1 cellular context compared by ENCODE assay signal in the genomic region with DNA sequence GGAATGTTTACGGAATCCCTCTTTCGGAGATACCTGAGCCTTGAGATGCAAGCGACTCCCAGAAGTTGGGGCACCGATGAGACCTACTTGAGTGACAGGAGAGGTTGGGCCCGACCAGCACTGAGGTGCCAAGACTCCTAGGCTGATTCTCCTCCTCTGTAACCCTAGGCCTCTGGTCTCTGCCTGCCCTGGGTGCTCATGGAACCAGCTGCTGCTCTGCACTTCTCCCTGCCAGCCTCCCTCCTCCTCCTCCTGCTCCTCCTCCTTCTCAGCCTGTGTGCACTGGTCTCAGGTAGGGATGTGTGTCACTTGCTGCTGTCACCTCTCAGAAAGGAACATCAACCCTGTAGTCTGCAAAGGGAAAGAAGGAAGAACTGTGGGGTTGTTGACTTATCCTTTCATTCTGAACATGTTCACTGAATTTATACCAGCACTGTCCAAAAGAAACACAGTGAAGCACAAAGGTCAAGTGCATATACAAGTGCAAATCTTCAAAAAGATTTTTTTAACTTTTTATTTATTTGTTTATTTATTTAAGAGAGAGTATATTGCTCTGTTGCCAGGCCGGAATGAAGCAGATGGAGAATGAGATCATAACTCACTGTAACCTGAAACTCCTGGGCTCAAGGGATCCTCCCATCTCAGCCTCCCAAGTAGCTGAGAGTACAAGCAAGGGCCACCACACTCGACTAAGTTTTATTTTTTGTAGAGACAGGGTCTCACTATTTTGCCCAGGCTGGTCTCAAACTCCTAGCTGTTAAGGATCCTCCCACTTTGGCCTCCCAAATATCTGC.
TF ChIP-seq lines count a peak whose summit lies in the region.

No MANE protein-coding gene starts in this region.

TF ChIP-seq in K562, 482 proteins besides CTCF, POLR2A, EP300 and RAD21 (continued from another document and continues in another):
- TF ChIP-seq, protein P1, sequence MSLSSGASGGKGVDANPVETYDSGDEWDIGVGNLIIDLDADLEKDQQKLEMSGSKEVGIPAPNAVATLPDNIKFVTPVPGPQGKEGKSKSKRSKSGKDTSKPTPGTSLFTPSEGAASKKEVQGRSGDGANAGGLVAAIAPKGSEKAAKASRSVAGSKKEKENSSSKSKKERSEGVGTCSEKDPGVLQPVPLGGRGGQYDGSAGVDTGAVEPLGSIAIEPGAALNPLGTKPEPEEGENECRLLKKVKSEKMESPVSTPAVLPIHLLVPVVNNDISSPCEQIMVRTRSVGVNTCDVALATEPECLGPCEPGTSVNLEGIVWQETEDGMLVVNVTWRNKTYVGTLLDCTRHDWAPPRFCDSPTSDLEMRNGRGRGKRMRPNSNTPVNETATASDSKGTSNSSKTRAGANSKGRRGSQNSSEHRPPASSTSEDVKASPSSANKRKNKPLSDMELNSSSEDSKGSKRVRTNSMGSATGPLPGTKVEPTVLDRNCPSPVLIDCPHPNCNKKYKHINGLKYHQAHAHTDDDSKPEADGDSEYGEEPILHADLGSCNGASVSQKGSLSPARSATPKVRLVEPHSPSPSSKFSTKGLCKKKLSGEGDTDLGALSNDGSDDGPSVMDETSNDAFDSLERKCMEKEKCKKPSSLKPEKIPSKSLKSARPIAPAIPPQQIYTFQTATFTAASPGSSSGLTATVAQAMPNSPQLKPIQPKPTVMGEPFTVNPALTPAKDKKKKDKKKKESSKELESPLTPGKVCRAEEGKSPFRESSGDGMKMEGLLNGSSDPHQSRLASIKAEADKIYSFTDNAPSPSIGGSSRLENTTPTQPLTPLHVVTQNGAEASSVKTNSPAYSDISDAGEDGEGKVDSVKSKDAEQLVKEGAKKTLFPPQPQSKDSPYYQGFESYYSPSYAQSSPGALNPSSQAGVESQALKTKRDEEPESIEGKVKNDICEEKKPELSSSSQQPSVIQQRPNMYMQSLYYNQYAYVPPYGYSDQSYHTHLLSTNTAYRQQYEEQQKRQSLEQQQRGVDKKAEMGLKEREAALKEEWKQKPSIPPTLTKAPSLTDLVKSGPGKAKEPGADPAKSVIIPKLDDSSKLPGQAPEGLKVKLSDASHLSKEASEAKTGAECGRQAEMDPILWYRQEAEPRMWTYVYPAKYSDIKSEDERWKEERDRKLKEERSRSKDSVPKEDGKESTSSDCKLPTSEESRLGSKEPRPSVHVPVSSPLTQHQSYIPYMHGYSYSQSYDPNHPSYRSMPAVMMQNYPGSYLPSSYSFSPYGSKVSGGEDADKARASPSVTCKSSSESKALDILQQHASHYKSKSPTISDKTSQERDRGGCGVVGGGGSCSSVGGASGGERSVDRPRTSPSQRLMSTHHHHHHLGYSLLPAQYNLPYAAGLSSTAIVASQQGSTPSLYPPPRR (CRISPR knock-in tag; IDR thresholded peaks at IDR 0.05; ENCODE audit: borderline replicate concordance): no peak
- TF ChIP-seq MAFK (IDR thresholded peaks at IDR 0.05; ENCODE audit: low read length) (no peak), MBD2 (IDR thresholded peaks at IDR 0.05; ENCODE audit: borderline replicate concordance, low read depth) (no peak), CHCHD3 (CRISPR knock-in tag; IDR thresholded peaks at IDR 0.05) (no peak), MTA2 (IDR thresholded peaks at IDR 0.05; ENCODE audit: low read depth) (no peak), MYC (IDR thresholded peaks at IDR 0.05; ENCODE audit: low read depth, low read length) (no peak), MYC (CRISPR knock-in tag; IDR thresholded peaks at IDR 0.05; ENCODE audit: borderline replicate concordance, low read depth) (0 out of 2 replicates have a peak, but pooled peaks have one; percentile 24), EWSR1 (IDR thresholded peaks at IDR 0.05; ENCODE audit: borderline replicate concordance, low read depth, partially characterized antibody) (no peak), ZNF274 (IDR thresholded peaks at IDR 0.05; ENCODE audit: borderline replicate concordance, low read depth, low read length) (no peak), ZNF57 (CRISPR knock-in tag; IDR thresholded peaks at IDR 0.05) (no peak), ARNT (IDR thresholded peaks at IDR 0.05) (no peak), ZNF124 (CRISPR knock-in tag; IDR thresholded peaks at IDR 0.05) (no peak), SAP30 (IDR thresholded peaks at IDR 0.05; ENCODE audit: borderline replicate concordance, insufficient read depth, low read depth, low read length, poor library complexity, severe bottlenecking) (no peak), TAF7 (tag; IDR thresholded peaks at IDR 0.05) (no peak), HDGF (IDR thresholded peaks at IDR 0.05) (peak; percentile 91), TFAM (CRISPR knock-in tag; conservative IDR thresholded peaks at IDR 0.05) (no peak), TCF7 (IDR thresholded peaks at IDR 0.05; ENCODE audit: borderline replicate concordance) (no peak), JUN (IDR thresholded peaks at IDR 0.05; ENCODE audit: borderline replicate concordance, low read depth, low read length) (peak; percentile 69; the same call in 1 of the 2 replicates), JUN (CRISPR knock-in tag; IDR thresholded peaks at IDR 0.05; ENCODE audit: borderline replicate concordance) (0 out of 2 replicates have a peak, but pooled peaks have one; percentile 43), KDM5B (IDR thresholded peaks at IDR 0.05; ENCODE audit: insufficient replicate concordance, low read depth, low read length) (no peak), NFRKB (IDR thresholded peaks at IDR 0.05; ENCODE audit: low read depth) (no peak), ZNF121 (CRISPR knock-in tag; conservative IDR thresholded peaks at IDR 0.05) (no peak), C11orf30 (IDR thresholded peaks at IDR 0.05; ENCODE audit: low read depth) (no peak), CREB1 (IDR thresholded peaks at IDR 0.05) (no peak), CREB1 (CRISPR knock-in tag; IDR thresholded peaks at IDR 0.05) (no peak), PYGO2 (tag; IDR thresholded peaks at IDR 0.05) (no peak)
- TF ChIP-seq, protein P2, sequence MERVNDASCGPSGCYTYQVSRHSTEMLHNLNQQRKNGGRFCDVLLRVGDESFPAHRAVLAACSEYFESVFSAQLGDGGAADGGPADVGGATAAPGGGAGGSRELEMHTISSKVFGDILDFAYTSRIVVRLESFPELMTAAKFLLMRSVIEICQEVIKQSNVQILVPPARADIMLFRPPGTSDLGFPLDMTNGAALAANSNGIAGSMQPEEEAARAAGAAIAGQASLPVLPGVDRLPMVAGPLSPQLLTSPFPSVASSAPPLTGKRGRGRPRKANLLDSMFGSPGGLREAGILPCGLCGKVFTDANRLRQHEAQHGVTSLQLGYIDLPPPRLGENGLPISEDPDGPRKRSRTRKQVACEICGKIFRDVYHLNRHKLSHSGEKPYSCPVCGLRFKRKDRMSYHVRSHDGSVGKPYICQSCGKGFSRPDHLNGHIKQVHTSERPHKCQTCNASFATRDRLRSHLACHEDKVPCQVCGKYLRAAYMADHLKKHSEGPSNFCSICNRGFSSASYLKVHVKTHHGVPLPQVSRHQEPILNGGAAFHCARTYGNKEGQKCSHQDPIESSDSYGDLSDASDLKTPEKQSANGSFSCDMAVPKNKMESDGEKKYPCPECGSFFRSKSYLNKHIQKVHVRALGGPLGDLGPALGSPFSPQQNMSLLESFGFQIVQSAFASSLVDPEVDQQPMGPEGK (CRISPR knock-in tag; IDR thresholded peaks at IDR 0.05; ENCODE audit: borderline replicate concordance): no peak
- TF ChIP-seq, protein P3, sequence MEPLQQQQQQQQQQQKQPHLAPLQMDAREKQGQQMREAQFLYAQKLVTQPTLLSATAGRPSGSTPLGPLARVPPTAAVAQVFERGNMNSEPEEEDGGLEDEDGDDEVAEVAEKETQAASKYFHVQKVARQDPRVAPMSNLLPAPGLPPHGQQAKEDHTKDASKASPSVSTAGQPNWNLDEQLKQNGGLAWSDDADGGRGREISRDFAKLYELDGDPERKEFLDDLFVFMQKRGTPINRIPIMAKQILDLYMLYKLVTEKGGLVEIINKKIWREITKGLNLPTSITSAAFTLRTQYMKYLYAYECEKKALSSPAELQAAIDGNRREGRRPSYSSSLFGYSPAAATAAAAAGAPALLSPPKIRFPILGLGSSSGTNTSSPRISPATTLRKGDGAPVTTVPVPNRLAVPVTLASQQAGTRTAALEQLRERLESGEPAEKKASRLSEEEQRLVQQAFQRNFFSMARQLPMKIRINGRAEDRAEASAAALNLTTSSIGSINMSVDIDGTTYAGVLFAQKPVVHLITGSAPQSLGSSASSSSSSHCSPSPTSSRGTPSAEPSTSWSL (CRISPR knock-in tag; IDR thresholded peaks at IDR 0.05; ENCODE audit: borderline replicate concordance): no peak
- TF ChIP-seq, protein P4, sequence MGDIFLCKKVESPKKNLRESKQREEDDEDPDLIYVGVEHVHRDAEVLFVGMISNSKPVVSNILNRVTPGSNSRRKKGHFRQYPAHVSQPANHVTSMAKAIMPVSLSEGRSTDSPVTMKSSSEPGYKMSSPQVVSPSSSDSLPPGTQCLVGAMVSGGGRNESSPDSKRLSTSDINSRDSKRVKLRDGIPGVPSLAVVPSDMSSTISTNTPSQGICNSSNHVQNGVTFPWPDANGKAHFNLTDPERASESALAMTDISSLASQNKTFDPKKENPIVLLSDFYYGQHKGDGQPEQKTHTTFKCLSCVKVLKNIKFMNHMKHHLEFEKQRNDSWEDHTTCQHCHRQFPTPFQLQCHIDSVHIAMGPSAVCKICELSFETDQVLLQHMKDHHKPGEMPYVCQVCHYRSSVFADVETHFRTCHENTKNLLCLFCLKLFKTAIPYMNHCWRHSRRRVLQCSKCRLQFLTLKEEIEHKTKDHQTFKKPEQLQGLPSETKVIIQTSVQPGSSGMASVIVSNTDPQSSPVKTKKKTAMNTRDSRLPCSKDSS (IDR thresholded peaks at IDR 0.05; ENCODE audit: low read depth, partially characterized antibody): no peak
- TF ChIP-seq, protein P5, sequence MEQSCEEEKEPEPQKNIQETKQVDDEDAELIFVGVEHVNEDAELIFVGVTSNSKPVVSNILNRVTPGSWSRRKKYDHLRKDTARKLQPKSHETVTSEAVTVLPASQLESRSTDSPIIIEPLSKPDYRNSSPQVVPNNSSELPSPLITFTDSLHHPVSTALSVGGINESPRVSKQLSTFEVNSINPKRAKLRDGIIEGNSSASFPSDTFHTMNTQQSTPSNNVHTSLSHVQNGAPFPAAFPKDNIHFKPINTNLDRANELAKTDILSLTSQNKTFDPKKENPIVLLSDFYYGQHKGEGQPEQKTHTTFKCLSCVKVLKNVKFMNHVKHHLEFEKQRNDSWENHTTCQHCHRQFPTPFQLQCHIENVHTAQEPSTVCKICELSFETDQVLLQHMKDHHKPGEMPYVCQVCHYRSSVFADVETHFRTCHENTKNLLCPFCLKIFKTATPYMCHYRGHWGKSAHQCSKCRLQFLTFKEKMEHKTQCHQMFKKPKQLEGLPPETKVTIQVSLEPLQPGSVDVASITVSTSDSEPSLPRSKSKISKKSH (CRISPR knock-in tag; IDR thresholded peaks at IDR 0.05): no peak
- TF ChIP-seq, protein P6, sequence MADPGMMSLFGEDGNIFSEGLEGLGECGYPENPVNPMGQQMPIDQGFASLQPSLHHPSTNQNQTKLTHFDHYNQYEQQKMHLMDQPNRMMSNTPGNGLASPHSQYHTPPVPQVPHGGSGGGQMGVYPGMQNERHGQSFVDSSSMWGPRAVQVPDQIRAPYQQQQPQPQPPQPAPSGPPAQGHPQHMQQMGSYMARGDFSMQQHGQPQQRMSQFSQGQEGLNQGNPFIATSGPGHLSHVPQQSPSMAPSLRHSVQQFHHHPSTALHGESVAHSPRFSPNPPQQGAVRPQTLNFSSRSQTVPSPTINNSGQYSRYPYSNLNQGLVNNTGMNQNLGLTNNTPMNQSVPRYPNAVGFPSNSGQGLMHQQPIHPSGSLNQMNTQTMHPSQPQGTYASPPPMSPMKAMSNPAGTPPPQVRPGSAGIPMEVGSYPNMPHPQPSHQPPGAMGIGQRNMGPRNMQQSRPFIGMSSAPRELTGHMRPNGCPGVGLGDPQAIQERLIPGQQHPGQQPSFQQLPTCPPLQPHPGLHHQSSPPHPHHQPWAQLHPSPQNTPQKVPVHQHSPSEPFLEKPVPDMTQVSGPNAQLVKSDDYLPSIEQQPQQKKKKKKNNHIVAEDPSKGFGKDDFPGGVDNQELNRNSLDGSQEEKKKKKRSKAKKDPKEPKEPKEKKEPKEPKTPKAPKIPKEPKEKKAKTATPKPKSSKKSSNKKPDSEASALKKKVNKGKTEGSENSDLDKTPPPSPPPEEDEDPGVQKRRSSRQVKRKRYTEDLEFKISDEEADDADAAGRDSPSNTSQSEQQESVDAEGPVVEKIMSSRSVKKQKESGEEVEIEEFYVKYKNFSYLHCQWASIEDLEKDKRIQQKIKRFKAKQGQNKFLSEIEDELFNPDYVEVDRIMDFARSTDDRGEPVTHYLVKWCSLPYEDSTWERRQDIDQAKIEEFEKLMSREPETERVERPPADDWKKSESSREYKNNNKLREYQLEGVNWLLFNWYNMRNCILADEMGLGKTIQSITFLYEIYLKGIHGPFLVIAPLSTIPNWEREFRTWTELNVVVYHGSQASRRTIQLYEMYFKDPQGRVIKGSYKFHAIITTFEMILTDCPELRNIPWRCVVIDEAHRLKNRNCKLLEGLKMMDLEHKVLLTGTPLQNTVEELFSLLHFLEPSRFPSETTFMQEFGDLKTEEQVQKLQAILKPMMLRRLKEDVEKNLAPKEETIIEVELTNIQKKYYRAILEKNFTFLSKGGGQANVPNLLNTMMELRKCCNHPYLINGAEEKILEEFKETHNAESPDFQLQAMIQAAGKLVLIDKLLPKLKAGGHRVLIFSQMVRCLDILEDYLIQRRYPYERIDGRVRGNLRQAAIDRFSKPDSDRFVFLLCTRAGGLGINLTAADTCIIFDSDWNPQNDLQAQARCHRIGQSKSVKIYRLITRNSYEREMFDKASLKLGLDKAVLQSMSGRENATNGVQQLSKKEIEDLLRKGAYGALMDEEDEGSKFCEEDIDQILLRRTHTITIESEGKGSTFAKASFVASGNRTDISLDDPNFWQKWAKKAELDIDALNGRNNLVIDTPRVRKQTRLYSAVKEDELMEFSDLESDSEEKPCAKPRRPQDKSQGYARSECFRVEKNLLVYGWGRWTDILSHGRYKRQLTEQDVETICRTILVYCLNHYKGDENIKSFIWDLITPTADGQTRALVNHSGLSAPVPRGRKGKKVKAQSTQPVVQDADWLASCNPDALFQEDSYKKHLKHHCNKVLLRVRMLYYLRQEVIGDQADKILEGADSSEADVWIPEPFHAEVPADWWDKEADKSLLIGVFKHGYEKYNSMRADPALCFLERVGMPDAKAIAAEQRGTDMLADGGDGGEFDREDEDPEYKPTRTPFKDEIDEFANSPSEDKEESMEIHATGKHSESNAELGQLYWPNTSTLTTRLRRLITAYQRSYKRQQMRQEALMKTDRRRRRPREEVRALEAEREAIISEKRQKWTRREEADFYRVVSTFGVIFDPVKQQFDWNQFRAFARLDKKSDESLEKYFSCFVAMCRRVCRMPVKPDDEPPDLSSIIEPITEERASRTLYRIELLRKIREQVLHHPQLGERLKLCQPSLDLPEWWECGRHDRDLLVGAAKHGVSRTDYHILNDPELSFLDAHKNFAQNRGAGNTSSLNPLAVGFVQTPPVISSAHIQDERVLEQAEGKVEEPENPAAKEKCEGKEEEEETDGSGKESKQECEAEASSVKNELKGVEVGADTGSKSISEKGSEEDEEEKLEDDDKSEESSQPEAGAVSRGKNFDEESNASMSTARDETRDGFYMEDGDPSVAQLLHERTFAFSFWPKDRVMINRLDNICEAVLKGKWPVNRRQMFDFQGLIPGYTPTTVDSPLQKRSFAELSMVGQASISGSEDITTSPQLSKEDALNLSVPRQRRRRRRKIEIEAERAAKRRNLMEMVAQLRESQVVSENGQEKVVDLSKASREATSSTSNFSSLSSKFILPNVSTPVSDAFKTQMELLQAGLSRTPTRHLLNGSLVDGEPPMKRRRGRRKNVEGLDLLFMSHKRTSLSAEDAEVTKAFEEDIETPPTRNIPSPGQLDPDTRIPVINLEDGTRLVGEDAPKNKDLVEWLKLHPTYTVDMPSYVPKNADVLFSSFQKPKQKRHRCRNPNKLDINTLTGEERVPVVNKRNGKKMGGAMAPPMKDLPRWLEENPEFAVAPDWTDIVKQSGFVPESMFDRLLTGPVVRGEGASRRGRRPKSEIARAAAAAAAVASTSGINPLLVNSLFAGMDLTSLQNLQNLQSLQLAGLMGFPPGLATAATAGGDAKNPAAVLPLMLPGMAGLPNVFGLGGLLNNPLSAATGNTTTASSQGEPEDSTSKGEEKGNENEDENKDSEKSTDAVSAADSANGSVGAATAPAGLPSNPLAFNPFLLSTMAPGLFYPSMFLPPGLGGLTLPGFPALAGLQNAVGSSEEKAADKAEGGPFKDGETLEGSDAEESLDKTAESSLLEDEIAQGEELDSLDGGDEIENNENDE (IDR thresholded peaks at IDR 0.05; ENCODE audit: low read depth, low read length): no peak
